In the genomic region with DNA sequence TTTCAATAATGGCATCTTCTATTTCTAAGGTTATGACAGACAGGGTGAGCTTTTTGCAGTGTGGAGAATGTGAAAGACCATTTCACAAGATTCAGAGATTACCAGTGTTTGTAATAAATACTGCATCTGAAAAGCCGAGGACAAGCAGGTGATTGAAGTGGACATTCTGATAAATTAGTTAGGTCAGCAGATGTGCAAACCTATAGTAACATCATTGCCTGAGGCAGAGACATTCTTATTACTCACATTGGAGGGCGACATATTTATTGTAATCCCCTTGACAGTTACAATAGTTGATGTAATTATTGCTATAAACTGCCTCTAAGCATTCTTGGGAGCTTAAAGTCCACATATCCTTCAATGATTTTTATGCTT, we compare ENCODE assay signal across 14 cellular contexts. TPM values are rescaled to one million over a fixed set of nuclear protein-coding genes. Genes with fewer than 3 reads are reported as not detected.
DNase-seq lines count a peak whose midpoint lies in the region; ATAC-seq and TF ChIP-seq lines count a peak whose summit lies in the region.
"Had no signal": no experiment of that assay in that cellular context is flagged by ENCODE, and none has a peak within 500 bp of the region (broad histone marks: within the 10 kb centered on the region; RNA-seq: fewer than 3 reads in every experiment).

No MANE protein-coding gene starts in this region.

- WGBS in heart right ventricle, 2 donors, result 49 to 73% methylated on average over 2 of the region's 2 CpGs
- WGBS in thyroid gland, 2 donors, result 72 to 79% methylated on average over 2 of the region's 2 CpGs

- peaks cover 0 to 70% (median 29%) of the 10 kb centered on the region in 7 donors for H3K27me3 ChIP-seq in heart right ventricle
- H3K27me3 ChIP-seq in Loucy (ENCODE audit: insufficient read depth, low read length, poor library complexity, severe bottlenecking), result no peaks in the 10 kb centered on the region
- H3K27me3 ChIP-seq in thyroid gland, result no peaks in the 10 kb centered on the region
- H3K27me3 ChIP-seq: MG63 had no signal

- peak overlapping the region; percentile 32 to 55 for H3K4me3 Mint-ChIP-seq in effector memory CD8-positive, alpha-beta T cell
- H3K4me3 Mint-ChIP-seq: activated CD4-positive, alpha-beta T cell treated with anti-CD3 and anti-CD28 coated beads, Interleukin-2, amount 10 ng/mL, durations not matched to agents 7 days and 5 days had no signal

- intact Hi-C loops in heart right ventricle (cut with DNase I) (loop anchor here in 6 of 10 donors (5.0 kb wide), 6 partner anchors 39 to 144 kb away; no protein-coding TSS in a partner anchor), Right ventricle myocardium inferior (cut with DNase I) (loop anchor here (5.0 to 10.0 kb wide), 2 partner anchors 61 to 104 kb away; no protein-coding TSS in a partner anchor), thyroid gland (cut with DNase I) (no loop called here)

- H3K9me3 Mint-ChIP-seq in effector memory CD8-positive, alpha-beta T cell, result no peaks in the 10 kb centered on the region
- H3K9me3 Mint-ChIP-seq: activated CD4-positive, alpha-beta T cell treated with anti-CD3 and anti-CD28 coated beads, Interleukin-2, amount 10 ng/mL, durations not matched to agents 7 days and 5 days had no signal

- no peak overlapping the region for H3K4me2 ChIP-seq in Loucy (ENCODE audit: low read depth, low read length, poor library complexity, severe bottlenecking)

- no peaks in the 10 kb centered on the region for H3K9me2 ChIP-seq in Loucy (replicated peaks; ENCODE audit: low read depth, low read length)

- H3K9me3 ChIP-seq in heart right ventricle (no peaks in the 10 kb centered on the region), Loucy (ENCODE audit: insufficient read depth, low read depth, low read length) (no peaks in the 10 kb centered on the region), thyroid gland (no peaks in the 10 kb centered on the region)
- H3K9me3 ChIP-seq: esophagus squamous epithelium, MG63 had no signal

- H3K36me3 ChIP-seq in heart right ventricle, result no peaks in the 10 kb centered on the region
- H3K36me3 ChIP-seq in Loucy (ENCODE audit: insufficient read depth, low read length), result no peaks in the 10 kb centered on the region
- H3K36me3 ChIP-seq in thyroid gland, result no peaks in the 10 kb centered on the region
- H3K36me3 ChIP-seq: esophagus squamous epithelium, MG63 had no signal

- no peak overlapping the region for H3K9ac ChIP-seq in Loucy (ENCODE audit: low read depth, low read length, poor library complexity, severe bottlenecking)

- H3K4me1 Mint-ChIP-seq in effector memory CD8-positive, alpha-beta T cell (ENCODE audit: low read depth in 2 of 2), result peaks cover 30 to 34% of the 10 kb centered on the region in 2 donors

- H3K27me3 Mint-ChIP-seq in effector memory CD8-positive, alpha-beta T cell, result peaks cover 18 to 20% of the 10 kb centered on the region in 2 donors

- H3K4me1 ChIP-seq in heart right ventricle (peaks cover 0 to 42% (median 11%) of the 10 kb centered on the region in 9 donors), Loucy (ENCODE audit: insufficient read depth, low read length, poor library complexity, severe bottlenecking) (peaks cover 7% of the 10 kb centered on the region), thyroid gland (peaks cover 28 to 45% of the 10 kb centered on the region in 2 donors)

- H3K27ac ChIP-seq in heart right ventricle (peak overlapping the region in 8 of 10 donors; percentile 83 to 92 (median 86)), thyroid gland (peak overlapping the region in 2 of 3 donors; percentile 50 to 92)

- H3K4me3 ChIP-seq in heart right ventricle, result peak overlapping the region; percentile 8 to 77 (median 64)
- no peak overlapping the region for H3K4me3 ChIP-seq in Loucy (ENCODE audit: low read length, poor library complexity, severe bottlenecking)
- H3K4me3 ChIP-seq in thyroid gland (replicated peaks in 1 of 3), result no peak overlapping the region
- H3K4me3 ChIP-seq: MG63 had no signal

- H3K79me2 ChIP-seq in Loucy (ENCODE audit: insufficient read depth, low read length), result no peaks in the 10 kb centered on the region

- no peak for TF ChIP-seq POLR2A in thyroid gland (IDR thresholded peaks at IDR 0.05)

- ATAC-seq in heart right ventricle (no peak), Right ventricle myocardium inferior (no peak), HG03139 (IDR thresholded peaks at IDR 0.05; ENCODE audit: unreplicated experiment) (no peak), HG02610 (IDR thresholded peaks at IDR 0.05; ENCODE audit: unreplicated experiment) (no peak)
- ATAC-seq in effector memory CD8-positive, alpha-beta T cell (replicated peaks), result no peak

- TF ChIP-seq CTCF in heart right ventricle (IDR thresholded peaks at IDR 0.05) (no peak), Loucy (conservative IDR thresholded peaks at IDR 0.05; ENCODE audit: low read length) (peak; percentile 17; the same call in 1 of the 2 replicates), thyroid gland (IDR thresholded peaks at IDR 0.05) (no peak)

- peaks cover 3% of the 10 kb centered on the region for H3K36me3 Mint-ChIP-seq in effector memory CD8-positive, alpha-beta T cell (ENCODE audit: insufficient read depth)

- no peaks in the 10 kb centered on the region for H3F3A ChIP-seq in Loucy (ENCODE audit: low read depth)

- DNase-seq in heart right ventricle, result no peak
- DNase-seq in Right ventricle myocardium inferior (ENCODE audit: missing footprints), result no peak
- no peak for DNase-seq in effector memory CD8-positive, alpha-beta T cell
- no peak for DNase-seq in thyroid gland
- no peak for DNase-seq in HUDEP-2 (lab: John Stamatoyannopoulos, UW; ENCODE audit: unreplicated experiment in 76 of 76)
- DNase-seq: activated CD4-positive, alpha-beta T cell treated with anti-CD3 and anti-CD28 coated beads, Interleukin-2, amount 10 ng/mL, durations not matched to agents 7 days and 5 days; activated naive CD4-positive, alpha-beta T cell treated with anti-CD3 and anti-CD28 coated beads, Interleukin-2, amount 50 U/mL, for 16 hours; AML-193; esophagus squamous epithelium; MG63; NCI-H2171 had no signal

- H4K20me1 ChIP-seq in Loucy (ENCODE audit: insufficient read depth, low read length, poor library complexity, severe bottlenecking), result no peaks in the 10 kb centered on the region

- H2AFZ ChIP-seq in Loucy (ENCODE audit: low read length), result no peak overlapping the region

- H3K27ac Mint-ChIP-seq in effector memory CD8-positive, alpha-beta T cell, result no peak overlapping the region
- H3K27ac Mint-ChIP-seq: activated CD4-positive, alpha-beta T cell treated with anti-CD3 and anti-CD28 coated beads, Interleukin-2, amount 10 ng/mL, durations not matched to agents 7 days and 5 days had no signal

RNA-seq across cellular contexts. Expression of a gene that starts 3.3 kb away (rescaled TPM):
- 10 to 100 TPM in 2 of 10 donors, 1 to 10 TPM in 8; 4.2 to 13.4 (median 6.8) TPM for total RNA-seq in heart right ventricle
- 1 to 10 TPM; 2.9 to 8.6 TPM for polyA plus RNA-seq in heart right ventricle
- 5.9 TPM for total RNA-seq in Right ventricle myocardium inferior
- total RNA-seq in thyroid gland, result 10 to 100 TPM in 3 of 4 donors, 1 to 10 TPM in 1; 9.2 to 18.8 (median 14.8) TPM

Comparison
In these comparisons a context has a peak if more than half of its experiments do, and no peak if none do; other contexts are left out.
1. H3K4me3 ChIP-seq: peak in heart right ventricle (10 of 10); none in Loucy (single experiment) and thyroid gland (0 of 3).